ENCODE assay signal across 17 cellular contexts in genomic region chr9:136750526-136750925, GRCh38.
A peak's percentile ranks its signal among the peaks of the same experiment; 100 is the strongest.
DNase-seq lines count a peak whose midpoint lies in the region; TF ChIP-seq lines count a peak whose summit lies in the region.
"Had no signal": no experiment of that assay in that cellular context is flagged by ENCODE, and none has a peak within 500 bp of the region (broad histone marks: within the 10 kb centered on the region; RNA-seq: fewer than 3 reads in every experiment).

No MANE protein-coding gene starts in this region.

- H3K9me3 ChIP-seq in BLaER1, result peaks cover 31% of the 10 kb centered on the region
- no peaks in the 10 kb centered on the region for H3K9me3 ChIP-seq in effector memory CD4-positive, alpha-beta T cell (ENCODE audit: control insufficient read depth, low read length)
- H3K9me3 ChIP-seq: body of pancreas had no signal

- no peak overlapping the region for H3K9ac ChIP-seq in BLaER1

- DNase-seq in HCEC 1CT, result peak; percentile 29
- DNase-seq in epithelial cell of esophagus (ENCODE audit: low read depth), result peak; percentile 43
- no peak for DNase-seq in effector memory CD4-positive, alpha-beta T cell
- DNase-seq in Kasumi-1 (lab: John Stamatoyannopoulos, UW), result no peak
- DNase-seq in NCI-H524 (lab: John Stamatoyannopoulos, UW), result no peak
- DNase-seq: activated naive CD4-positive, alpha-beta T cell treated with anti-CD3 and anti-CD28 coated beads, Interleukin-2, amount 10 ng/mL, durations not matched to agents 7 days and 5 days; body of pancreas; left cardiac atrium; midbrain; NCI-H1930; NCI-H446 treated with DMSO at 0.1 percent for 48 hours; SHP77 treated with DMSO at 0.1 percent for 48 hours; stimulated activated CD4-positive, alpha-beta T cell treated with anti-CD3 and anti-CD28 coated beads, Interleukin-12 subunit alpha, Interleukin-12 subunit beta, amount 100 ng/mL, for 4 hours; T-helper 17 cell; trophoblast cell had no signal

- peak overlapping the region; percentile 58; the same call in 1 of the 2 replicates for H3K4me2 ChIP-seq in BLaER1

- TF ChIP-seq CTCF in epithelial cell of esophagus (IDR thresholded peaks at IDR 0.05; ENCODE audit: insufficient read depth, low read depth, low read length, missing control alignments), result no peak

- H3K27me3 ChIP-seq in BLaER1, result no peaks in the 10 kb centered on the region
- no peaks in the 10 kb centered on the region for H3K27me3 ChIP-seq in effector memory CD4-positive, alpha-beta T cell (replicated peaks; ENCODE audit: control insufficient read depth, insufficient read depth, low read length, poor library complexity, severe bottlenecking)
- H3K27me3 ChIP-seq: body of pancreas had no signal

- H3K27ac ChIP-seq in BLaER1, result peak overlapping the region; percentile 99
- no peak overlapping the region for H3K27ac ChIP-seq in effector memory CD4-positive, alpha-beta T cell (ENCODE audit: insufficient read depth, low read length, poor library complexity, severe bottlenecking)
- H3K27ac ChIP-seq: body of pancreas had no signal

- H3K4me3 ChIP-seq in BLaER1, result no peak overlapping the region
- no peak overlapping the region for H3K4me3 ChIP-seq in epithelial cell of esophagus (ENCODE audit: low read length)
- H3K4me3 ChIP-seq in effector memory CD4-positive, alpha-beta T cell (ENCODE audit: insufficient read depth, low read depth, low read length, poor library complexity, severe bottlenecking), result no peak overlapping the region
- H3K4me3 ChIP-seq: body of pancreas, gastroesophageal sphincter had no signal

- H3K4me1 ChIP-seq in BLaER1, result peaks cover 73% of the 10 kb centered on the region
- no peaks in the 10 kb centered on the region for H3K4me1 ChIP-seq in effector memory CD4-positive, alpha-beta T cell (ENCODE audit: control insufficient read depth, insufficient read depth, low read length, poor library complexity, severe bottlenecking)
- H3K4me1 ChIP-seq: gastroesophageal sphincter had no signal

- peaks cover 3% of the 10 kb centered on the region; the same call in 1 of the 2 replicates for H3K36me3 ChIP-seq in BLaER1
- no peaks in the 10 kb centered on the region for H3K36me3 ChIP-seq in effector memory CD4-positive, alpha-beta T cell (ENCODE audit: control insufficient read depth, insufficient read depth, low read length)
- H3K36me3 ChIP-seq: gastroesophageal sphincter had no signal

- no peaks in the 10 kb centered on the region for H4K20me1 ChIP-seq in BLaER1

Comparison
In these comparisons a context has a peak if more than half of its experiments do, and no peak if none do; other contexts are left out.
1. DNase-seq: peak in HCEC 1CT (single experiment) and epithelial cell of esophagus (single experiment); none in effector memory CD4-positive, alpha-beta T cell (0 of 3), Kasumi-1 (0 of 2) and NCI-H524 (0 of 2).